In the genomic region with DNA sequence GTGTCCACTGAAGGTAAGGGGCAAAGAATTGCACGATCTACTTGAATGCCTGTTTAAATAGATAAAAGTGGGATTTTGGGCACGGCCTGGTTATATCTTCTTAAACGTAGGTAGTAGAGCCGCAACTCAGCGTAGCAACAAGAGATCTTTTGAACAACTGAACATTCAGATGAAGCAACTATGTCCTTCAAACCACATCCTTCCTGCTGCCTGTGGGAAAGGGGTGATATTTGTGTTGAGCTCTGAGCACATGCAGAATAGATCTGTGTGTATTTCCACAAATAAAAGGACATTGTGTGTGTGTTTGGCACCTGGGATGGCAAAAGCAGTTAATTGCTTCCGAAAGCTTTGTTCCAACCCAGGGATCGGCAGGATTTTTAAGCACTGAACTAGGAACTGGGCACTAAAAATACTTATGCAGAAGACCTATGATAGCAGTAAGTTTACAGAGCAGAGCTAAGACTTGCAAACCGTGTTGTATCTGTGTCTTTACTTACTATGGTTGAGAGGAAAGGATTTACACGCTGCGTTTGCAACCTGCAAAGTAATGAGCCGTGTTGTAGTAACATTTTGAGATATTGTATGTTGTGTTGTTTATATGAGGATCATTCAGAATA, we compare ENCODE assay signal across 9 cellular contexts.
DNase-seq lines count a peak whose midpoint lies in the region; ATAC-seq and TF ChIP-seq lines count a peak whose summit lies in the region.
"Had no signal": no experiment of that assay in that cellular context is flagged by ENCODE, and none has a peak within 500 bp of the region (broad histone marks: within the 10 kb centered on the region; RNA-seq: fewer than 3 reads in every experiment).

No MANE protein-coding gene starts in this region.

- H3K9ac ChIP-seq in mammary epithelial cell (ENCODE audit: insufficient read depth, low read length): no peak overlapping the region

- TF ChIP-seq POLR2A in breast epithelium (IDR thresholded peaks at IDR 0.05): no peak
- no peak for TF ChIP-seq POLR2A in transverse colon (IDR thresholded peaks at IDR 0.05)

- H3K4me3 ChIP-seq in breast epithelium (peak overlapping the region in 2 of 3 donors; percentile 1 to 6), mammary epithelial cell (replicated peaks in 1 of 3; ENCODE audit: insufficient read depth in 1 of 3, low read depth in 2 of 3, low read length in 3 of 3) (no peak overlapping the region), transverse colon (peak overlapping the region in 1 of 4 donors; percentile 5), BE2C (ENCODE audit: low read depth, low read length) (no peak overlapping the region)

- no peak overlapping the region for H3K4me2 ChIP-seq in mammary epithelial cell (ENCODE audit: insufficient read depth, low read depth, low read length)

- H3K27me3 ChIP-seq in breast epithelium (no peaks in the 10 kb centered on the region), mammary epithelial cell (ENCODE audit: insufficient read depth, low read length) (no peaks in the 10 kb centered on the region), transverse colon (no peaks in the 10 kb centered on the region), BE2C (no peaks in the 10 kb centered on the region)

- ATAC-seq in memory B cell (ENCODE audit: low read depth) (no peak), HG03135 (IDR thresholded peaks at IDR 0.05; ENCODE audit: unreplicated experiment) (no peak)

- H3K36me3 ChIP-seq in breast epithelium (no peaks in the 10 kb centered on the region), mammary epithelial cell (ENCODE audit: insufficient read depth, low read length) (no peaks in the 10 kb centered on the region), transverse colon (no peaks in the 10 kb centered on the region), BE2C (no peaks in the 10 kb centered on the region)

- TF ChIP-seq EP300 in transverse colon (IDR thresholded peaks at IDR 0.05; ENCODE audit: low read depth): no peak

- in situ Hi-C loops in mammary epithelial cell (cut with MboI; ENCODE audit: low sequenced_read_pairs in 2 of 2) (no loop called here), transverse colon (cut with MboI; ENCODE audit: low pct_ligation_motif_present in 1 of 4, low pct_unique_long_range_greater_than_20kb in 1 of 4, low sequenced_read_pairs in 3 of 4) (no loop called here)

- 51% methylated on average over 11 of the region's 11 CpGs for WGBS in mammary epithelial cell (ENCODE audit: low coverage, missing lambda C conversion rate)
- 42 to 50% methylated on average over 10 to 11 of the region's 11 CpGs for WGBS in transverse colon (ENCODE audit: low coverage in 1 of 2), 2 donors

- H3K9me3 ChIP-seq in breast epithelium (no peaks in the 10 kb centered on the region), mammary epithelial cell (replicated peaks; ENCODE audit: insufficient read depth, low read length) (no peaks in the 10 kb centered on the region), transverse colon (no peaks in the 10 kb centered on the region), BE2C (no peaks in the 10 kb centered on the region)

- intact Hi-C loops in breast epithelium (cut with DNase I; ENCODE audit: low total_unique reads): no loop called here
- intact Hi-C loops in mammary epithelial cell (cut with micrococcal nuclease): no loop called here
- intact Hi-C loops in transverse colon (cut with DNase I; ENCODE audit: low total_unique reads): no loop called here

- TF ChIP-seq CTCF in breast epithelium (IDR thresholded peaks at IDR 0.05) (no peak), mammary epithelial cell (conservative IDR thresholded peaks at IDR 0.05 in 1 of 2, IDR thresholded peaks at IDR 0.05 in 1 of 2; ENCODE audit: extremely low read depth in 1 of 2, insufficient read depth in 1 of 2, low read depth in 1 of 2, low read length in 2 of 2) (no peak), transverse colon (IDR thresholded peaks at IDR 0.05) (no peak), BE2C (IDR thresholded peaks at IDR 0.05; ENCODE audit: low read depth, low read length) (no peak)

- peaks cover 2% of the 10 kb centered on the region for H3K9me3 Mint-ChIP-seq in memory B cell

- no peak overlapping the region for H3K27ac Mint-ChIP-seq in memory B cell

- peak overlapping the region; percentile 28 for H3K4me3 Mint-ChIP-seq in memory B cell

- DNase-seq in breast epithelium (ENCODE audit: low spot score in 2 of 2) (no peak), mammary epithelial cell (no peak), memory B cell (ENCODE audit: low spot score in 2 of 2) (no peak), transverse colon (peak; percentile 21), BE2C (no peak)
- DNase-seq in activated CD8-positive, alpha-beta memory T cell treated with anti-CD3 and anti-CD28 coated beads for 48 hours (ENCODE audit: low read depth in 2 of 3, low spot score in 2 of 3): peak in 2 of 3 experiments; percentile 7 to 11
- DNase-seq in NK-92 treated with Interleukin-12 subunit alpha and Interleukin-12 subunit beta, amount 100 ng/mL, for 24 hours (lab: John Stamatoyannopoulos, UW): no peak
- DNase-seq: NCI-H1092 treated with DMSO at 0.1 percent for 48 hours had no signal

- no peaks in the 10 kb centered on the region for H3K79me2 ChIP-seq in mammary epithelial cell (ENCODE audit: insufficient read depth, low read length)

- H4K20me1 ChIP-seq in mammary epithelial cell (ENCODE audit: insufficient read depth, low read length): no peaks in the 10 kb centered on the region

- no peaks in the 10 kb centered on the region for H3K27me3 Mint-ChIP-seq in memory B cell

- no peaks in the 10 kb centered on the region for H3K36me3 Mint-ChIP-seq in memory B cell

- CTCF ChIA-PET in mammary epithelial cell (lab: Charles Lee; ENCODE audit: low non-redundant PET): no interaction called here

- H3K4me1 ChIP-seq in breast epithelium (no peaks in the 10 kb centered on the region), mammary epithelial cell (ENCODE audit: insufficient read depth, low read length) (no peaks in the 10 kb centered on the region), transverse colon (peaks cover 0 to 23% (median 10%) of the 10 kb centered on the region in 4 donors), BE2C (peaks cover 11% of the 10 kb centered on the region)

- H3K4me1 Mint-ChIP-seq in memory B cell: no peaks in the 10 kb centered on the region

- dilution Hi-C loops in mammary epithelial cell (cut with HindIII; ENCODE audit: low sequenced_read_pairs): no loop called here

- H2AFZ ChIP-seq in mammary epithelial cell (ENCODE audit: low read depth, low read length): no peak overlapping the region

- BruUV-seq in mammary epithelial cell (replicated peaks; lab: Mats Ljungman, UMichigan): no TSS peak

- peak overlapping the region in 1 of 2 donors; percentile 45 for H3K27ac ChIP-seq in breast epithelium
- no peak overlapping the region for H3K27ac ChIP-seq in mammary epithelial cell (ENCODE audit: insufficient read depth, low read depth, low read length)
- H3K27ac ChIP-seq in transverse colon: peak overlapping the region in 3 of 4 donors; percentile 25 to 47 (median 25)

Comparison
In these comparisons a context has a peak if more than half of its experiments do, and no peak if none do; other contexts are left out.
1. H3K4me3 ChIP-seq: peak in breast epithelium (2 of 3); none in mammary epithelial cell (0 of 3) and BE2C (single experiment).
2. DNase-seq: peak in activated CD8-positive, alpha-beta memory T cell treated with anti-CD3 and anti-CD28 coated beads for 48 hours (2 of 3) and transverse colon (single experiment); none in breast epithelium (0 of 2), mammary epithelial cell (single experiment), memory B cell (0 of 2), BE2C (single experiment) and NK-92 treated with Interleukin-12 subunit alpha and Interleukin-12 subunit beta, amount 100 ng/mL, for 24 hours (single experiment).